Comparison of ENCODE assay signal across 14 cellular contexts in the genomic region with DNA sequence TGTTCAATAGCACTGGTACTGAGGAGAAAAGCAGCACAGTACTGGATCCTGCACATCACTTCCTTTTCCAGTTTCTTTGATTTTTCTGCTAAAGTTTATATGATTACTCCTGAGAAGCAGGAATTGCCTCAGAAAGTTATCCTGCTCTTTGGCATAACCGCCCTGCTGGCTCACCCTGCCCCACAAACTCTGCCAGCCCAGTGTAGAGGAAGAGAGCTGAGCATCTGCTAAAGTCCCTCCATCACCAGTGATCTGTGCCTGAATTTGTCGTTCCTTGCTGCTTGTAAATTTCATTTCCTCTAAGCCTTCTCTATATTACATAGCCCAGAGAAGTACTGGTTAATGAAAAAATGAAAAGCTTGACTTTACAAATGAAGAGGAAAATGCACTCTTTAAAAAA.
A peak's percentile ranks its signal among the peaks of the same experiment; 100 is the strongest.
DNase-seq lines count a peak whose midpoint lies in the region; ATAC-seq and TF ChIP-seq lines count a peak whose summit lies in the region.
"Had no signal": no experiment of that assay in that cellular context is flagged by ENCODE, and none has a peak within 500 bp of the region (broad histone marks: within the 10 kb centered on the region; RNA-seq: fewer than 3 reads in every experiment).

No MANE protein-coding gene starts in this region.

- no peaks in the 10 kb centered on the region for H3K27me3 ChIP-seq in skeletal muscle satellite cell (ENCODE audit: control insufficient read depth, insufficient read depth, low read length)
- H3K27me3 ChIP-seq in Peyer's patch = no peaks in the 10 kb centered on the region

- DNase-seq in NCI-H345 (lab: John Stamatoyannopoulos, UW) (peak; percentile 38), NCI-H345 treated with DMSO at 0.1 percent for 48 hours (lab: John Stamatoyannopoulos, UW; ENCODE audit: unreplicated experiment) (no peak), NCI-H446 (lab: John Stamatoyannopoulos, UW) (peak; percentile 25 to 67), cerebellar cortex (ENCODE audit: low spot score) (peak; percentile 58), Peyer's patch (no peak), omental fat pad (ENCODE audit: low spot score) (no peak)
- no peak for DNase-seq in activated T-cell treated with anti-CD3 and anti-CD28 coated beads, Interleukin-2, amount 50 U/mL, for 1 hour
- DNase-seq: 8988T, DMS79 treated with DMSO at 0.1 percent for 48 hours, GF-D8, KG1, NCI-H2029 treated with DMSO at 0.1 percent for 48 hours, RPMI8226 had no signal

- H3K27ac ChIP-seq in Peyer's patch = no peak overlapping the region

- H3K4me1 ChIP-seq in skeletal muscle satellite cell (ENCODE audit: control insufficient read depth, insufficient read depth, low read length) (peaks cover 42% of the 10 kb centered on the region), Peyer's patch (peaks cover 0 to 4% (median 0%) of the 10 kb centered on the region in 4 donors)

- TF ChIP-seq POLR2A in Peyer's patch (IDR thresholded peaks at IDR 0.05) = no peak

- no peaks in the 10 kb centered on the region for H3K9me3 ChIP-seq in skeletal muscle satellite cell (replicated peaks; ENCODE audit: low read length)
- no peaks in the 10 kb centered on the region for H3K9me3 ChIP-seq in Peyer's patch

- H3K4me2 ChIP-seq in skeletal muscle satellite cell (ENCODE audit: low read length) = peak overlapping the region; percentile 19

- no peak overlapping the region for H3K9ac ChIP-seq in skeletal muscle satellite cell (ENCODE audit: low read depth, low read length)

- H3K4me3 ChIP-seq in skeletal muscle satellite cell (ENCODE audit: low read length) (no peak overlapping the region), Peyer's patch (no peak overlapping the region)

- TF ChIP-seq CTCF in Peyer's patch (IDR thresholded peaks at IDR 0.05) (no peak), omental fat pad (IDR thresholded peaks at IDR 0.05) (no peak)

- ATAC-seq in omental fat pad (ENCODE audit: low FRiP score) = no peak

- H3K36me3 ChIP-seq in skeletal muscle satellite cell (ENCODE audit: insufficient read depth, low read length) (no peaks in the 10 kb centered on the region), Peyer's patch (no peaks in the 10 kb centered on the region)

Comparison
In these comparisons a context has a peak if more than half of its experiments do, and no peak if none do; other contexts are left out.
1. DNase-seq: peak in NCI-H345 (single experiment), NCI-H446 (2 of 2) and cerebellar cortex (single experiment); none in NCI-H345 treated with DMSO at 0.1 percent for 48 hours (single experiment), Peyer's patch (0 of 3), activated T-cell treated with anti-CD3 and anti-CD28 coated beads, Interleukin-2, amount 50 U/mL, for 1 hour (single experiment) and omental fat pad (single experiment).